ENCODE assay signal across 8 cellular contexts in genomic region chr4:163228648-163229047, GRCh38.
"Had no signal": no experiment of that assay in that cellular context is flagged by ENCODE, and none has a peak within 500 bp of the region (broad histone marks: within the 10 kb centered on the region; RNA-seq: fewer than 3 reads in every experiment).

No MANE protein-coding gene starts in this region.

- H3K4me3 ChIP-seq: K562 had no signal

- DNase-seq: IMR-90, KBM-7, KG1 had no signal

- H3K36me3 Mint-ChIP-seq: IgD-negative memory B cell had no signal

- H3K4me3 Mint-ChIP-seq: IgD-negative memory B cell had no signal

- H3K27ac ChIP-seq: HL-60 had no signal

- ATAC-seq: HepG2, K562 had no signal

- FAIRE-seq: HepG2, HTR-8/SVneo, K562 had no signal

- H3K4me1 Mint-ChIP-seq: IgD-negative memory B cell had no signal
